Comparison of ENCODE assay signal across 1 cellular context in the genomic region with DNA sequence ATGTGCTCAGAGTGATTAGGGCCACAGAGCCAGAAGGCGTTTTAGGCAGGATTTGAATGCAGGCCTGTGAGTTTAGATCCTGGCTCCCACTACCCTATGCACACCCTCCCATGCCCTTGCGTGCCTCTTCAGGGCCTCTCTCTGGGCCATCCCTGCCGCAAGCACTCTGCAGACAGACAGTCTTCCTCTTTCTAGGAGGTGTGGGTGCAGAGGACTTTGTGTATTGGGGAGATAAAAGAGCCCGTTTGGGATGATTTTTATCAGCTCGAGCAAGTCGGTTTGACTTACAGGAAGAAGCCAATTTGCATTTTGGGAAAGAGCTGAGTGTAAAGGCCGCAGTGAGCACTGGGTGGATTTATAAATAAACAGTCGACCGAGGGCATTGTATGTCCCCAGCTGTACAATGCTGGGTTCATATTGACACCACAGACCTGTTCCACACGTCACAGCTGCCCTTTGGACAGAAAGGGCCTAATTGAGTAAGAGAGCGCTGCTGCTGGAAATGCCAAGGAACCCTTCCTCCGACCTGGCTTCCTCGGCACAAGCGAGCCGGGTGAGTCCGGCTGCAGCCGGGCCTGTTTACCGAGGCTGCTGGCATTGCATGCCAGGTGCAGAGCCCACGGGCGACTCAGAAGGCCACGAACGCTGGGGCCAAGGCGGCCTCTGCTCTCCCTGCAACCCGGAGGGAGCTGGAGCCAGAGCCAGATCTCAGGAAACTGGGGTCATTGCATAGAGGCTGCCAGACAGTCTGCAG.
TF ChIP-seq lines count a peak whose summit lies in the region.

No MANE protein-coding gene starts in this region.

TF ChIP-seq in HepG2, 621 proteins besides CTCF, POLR2A, EP300 and RAD21 (continued from another document):
- TF ChIP-seq, protein P1, sequence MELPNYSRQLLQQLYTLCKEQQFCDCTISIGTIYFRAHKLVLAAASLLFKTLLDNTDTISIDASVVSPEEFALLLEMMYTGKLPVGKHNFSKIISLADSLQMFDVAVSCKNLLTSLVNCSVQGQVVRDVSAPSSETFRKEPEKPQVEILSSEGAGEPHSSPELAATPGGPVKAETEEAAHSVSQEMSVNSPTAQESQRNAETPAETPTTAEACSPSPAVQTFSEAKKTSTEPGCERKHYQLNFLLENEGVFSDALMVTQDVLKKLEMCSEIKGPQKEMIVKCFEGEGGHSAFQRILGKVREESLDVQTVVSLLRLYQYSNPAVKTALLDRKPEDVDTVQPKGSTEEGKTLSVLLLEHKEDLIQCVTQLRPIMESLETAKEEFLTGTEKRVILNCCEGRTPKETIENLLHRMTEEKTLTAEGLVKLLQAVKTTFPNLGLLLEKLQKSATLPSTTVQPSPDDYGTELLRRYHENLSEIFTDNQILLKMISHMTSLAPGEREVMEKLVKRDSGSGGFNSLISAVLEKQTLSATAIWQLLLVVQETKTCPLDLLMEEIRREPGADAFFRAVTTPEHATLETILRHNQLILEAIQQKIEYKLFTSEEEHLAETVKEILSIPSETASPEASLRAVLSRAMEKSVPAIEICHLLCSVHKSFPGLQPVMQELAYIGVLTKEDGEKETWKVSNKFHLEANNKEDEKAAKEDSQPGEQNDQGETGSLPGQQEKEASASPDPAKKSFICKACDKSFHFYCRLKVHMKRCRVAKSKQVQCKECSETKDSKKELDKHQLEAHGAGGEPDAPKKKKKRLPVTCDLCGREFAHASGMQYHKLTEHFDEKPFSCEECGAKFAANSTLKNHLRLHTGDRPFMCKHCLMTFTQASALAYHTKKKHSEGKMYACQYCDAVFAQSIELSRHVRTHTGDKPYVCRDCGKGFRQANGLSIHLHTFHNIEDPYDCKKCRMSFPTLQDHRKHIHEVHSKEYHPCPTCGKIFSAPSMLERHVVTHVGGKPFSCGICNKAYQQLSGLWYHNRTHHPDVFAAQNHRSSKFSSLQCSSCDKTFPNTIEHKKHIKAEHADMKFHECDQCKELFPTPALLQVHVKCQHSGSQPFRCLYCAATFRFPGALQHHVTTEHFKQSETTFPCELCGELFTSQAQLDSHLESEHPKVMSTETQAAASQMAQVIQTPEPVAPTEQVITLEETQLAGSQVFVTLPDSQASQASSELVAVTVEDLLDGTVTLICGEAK (IDR thresholded peaks at IDR 0.05), result no peak
- TF ChIP-seq, protein P1 (CRISPR knock-in tag; IDR thresholded peaks at IDR 0.05), result no peak; the same call in 1 of the 2 replicates
